9 cellular contexts compared by ENCODE assay signal in genomic region chr1:16145030-16145987, GRCh38. TPM values are rescaled to one million over a fixed set of nuclear protein-coding genes. Genes with fewer than 3 reads are reported as not detected.
DNase-seq lines count a peak whose midpoint lies in the region; ATAC-seq, FAIRE-seq and TF ChIP-seq lines count a peak whose summit lies in the region.
"Had no signal": no experiment of that assay in that cellular context is flagged by ENCODE, and none has a peak within 500 bp of the region (broad histone marks: within the 10 kb centered on the region; RNA-seq: fewer than 3 reads in every experiment).

No MANE protein-coding gene starts in this region.

- no peaks in the 10 kb centered on the region for H3K27me3 ChIP-seq in muscle layer of duodenum (ENCODE audit: low read depth, low read length)

- H3K36me3 Mint-ChIP-seq in activated T-helper 2 cell treated with anti-CD3 and anti-CD28 coated beads, Interferon-gamma antibody, Interleukin-2, Interleukin-4, amounts not matched to agents 10 μg/mL and 5 μg/mL and 100 μg/mL, durations not matched to agents 14 hours and 24 hours and 36 hours (ENCODE audit: low read depth): no peaks in the 10 kb centered on the region

- FAIRE-seq in GM19239 (lab: Jason Lieb, UNC): no peak
- FAIRE-seq: colon had no signal

- DNase-seq in NCI-H345 treated with DMSO at 0.1 percent for 48 hours (lab: John Stamatoyannopoulos, UW; ENCODE audit: unreplicated experiment) (peak; percentile 24), epithelial cell of prostate (ENCODE audit: low read depth, low spot score) (peak; percentile 45), GM19239 (ENCODE audit: insufficient read length, low spot score) (no peak)
- DNase-seq in activated T-helper 2 cell treated with anti-CD3 and anti-CD28 coated beads, Interferon-gamma antibody, Interleukin-2, Interleukin-4, amounts not matched to agents 10 μg/mL and 5 μg/mL and 100 μg/mL, durations not matched to agents 14 hours and 24 hours and 36 hours (ENCODE audit: low spot score): no peak

- peaks cover 7% of the 10 kb centered on the region for H3K27me3 Mint-ChIP-seq in activated T-helper 2 cell treated with anti-CD3 and anti-CD28 coated beads, Interferon-gamma antibody, Interleukin-2, Interleukin-4, amounts not matched to agents 10 μg/mL and 5 μg/mL and 100 μg/mL, durations not matched to agents 14 hours and 24 hours and 36 hours (ENCODE audit: low read depth)

- H3K4me1 ChIP-seq in muscle layer of duodenum (ENCODE audit: control insufficient read depth in 1 of 2, insufficient read depth in 2 of 2, low read length in 2 of 2): peaks cover 8 to 39% of the 10 kb centered on the region in 2 donors

- no peak overlapping the region for H3K4me3 Mint-ChIP-seq in activated T-helper 2 cell treated with anti-CD3 and anti-CD28 coated beads, Interferon-gamma antibody, Interleukin-2, Interleukin-4, amounts not matched to agents 10 μg/mL and 5 μg/mL and 100 μg/mL, durations not matched to agents 14 hours and 24 hours and 36 hours (ENCODE audit: low read depth)

- intact Hi-C loops in activated T-helper 2 cell treated with anti-CD3 and anti-CD28 coated beads, Interferon-gamma antibody, Interleukin-2, Interleukin-4, amounts not matched to agents 10 μg/mL and 5 μg/mL and 100 μg/mL, durations not matched to agents 14 hours and 24 hours and 36 hours (cut with micrococcal nuclease): no loop called here

- TF ChIP-seq CTCF in C4-2B (conservative IDR thresholded peaks at IDR 0.05): no peak

- H3K27ac Mint-ChIP-seq in activated T-helper 2 cell treated with anti-CD3 and anti-CD28 coated beads, Interferon-gamma antibody, Interleukin-2, Interleukin-4, amounts not matched to agents 10 μg/mL and 5 μg/mL and 100 μg/mL, durations not matched to agents 14 hours and 24 hours and 36 hours: no peak overlapping the region

- H3K9me3 ChIP-seq in muscle layer of duodenum (ENCODE audit: control insufficient read depth in 1 of 2, low read length in 2 of 2): no peaks in the 10 kb centered on the region

- no peaks in the 10 kb centered on the region for H3K9me3 Mint-ChIP-seq in activated T-helper 2 cell treated with anti-CD3 and anti-CD28 coated beads, Interferon-gamma antibody, Interleukin-2, Interleukin-4, amounts not matched to agents 10 μg/mL and 5 μg/mL and 100 μg/mL, durations not matched to agents 14 hours and 24 hours and 36 hours

- H3K36me3 ChIP-seq in muscle layer of duodenum (ENCODE audit: control insufficient read depth in 1 of 2, insufficient read depth in 2 of 2, low read length in 2 of 2): peaks cover 4 to 18% of the 10 kb centered on the region in 2 donors

- H3K27ac ChIP-seq in C4-2B (peak overlapping the region; percentile 27; the same call in 1 of the 2 replicates), epithelial cell of prostate (peak overlapping the region; percentile 99), muscle layer of duodenum (ENCODE audit: low read length) (peak overlapping the region; percentile 51)

- no peak for ATAC-seq in GM19324 (IDR thresholded peaks at IDR 0.05; ENCODE audit: low FRiP score, unreplicated experiment)
- ATAC-seq in GM21737 (IDR thresholded peaks at IDR 0.05; ENCODE audit: unreplicated experiment): no peak

- H3K4me1 Mint-ChIP-seq in activated T-helper 2 cell treated with anti-CD3 and anti-CD28 coated beads, Interferon-gamma antibody, Interleukin-2, Interleukin-4, amounts not matched to agents 10 μg/mL and 5 μg/mL and 100 μg/mL, durations not matched to agents 14 hours and 24 hours and 36 hours (ENCODE audit: low read depth): peaks cover 6% of the 10 kb centered on the region

- peak overlapping the region; percentile 34 to 48 for H3K4me3 ChIP-seq in muscle layer of duodenum (ENCODE audit: low read depth in 1 of 2, low read length in 2 of 2)

RNA-seq across cellular contexts. Expression of gene EPHA2, which starts 10.6 kb away (rescaled TPM):
- not detected in 2 replicates for total RNA-seq in activated T-helper 2 cell treated with anti-CD3 and anti-CD28 coated beads, Interferon-gamma antibody, Interleukin-2, Interleukin-4, amounts not matched to agents 10 μg/mL and 5 μg/mL and 100 μg/mL, durations not matched to agents 14 hours and 24 hours and 36 hours

Comparison
In these comparisons a context has a peak if more than half of its experiments do, and no peak if none do; other contexts are left out.
1. H3K27ac ChIP-seq: peak in every context shown above with its lines; median percentile 99 in epithelial cell of prostate; 51 in muscle layer of duodenum; 27 in C4-2B.
2. DNase-seq: peak in NCI-H345 treated with DMSO at 0.1 percent for 48 hours (single experiment) and epithelial cell of prostate (single experiment); none in GM19239 (single experiment) and activated T-helper 2 cell treated with anti-CD3 and anti-CD28 coated beads, Interferon-gamma antibody, Interleukin-2, Interleukin-4, amounts not matched to agents 10 μg/mL and 5 μg/mL and 100 μg/mL, durations not matched to agents 14 hours and 24 hours and 36 hours (single experiment).